ENCODE assay signal across 1 cellular context in genomic region chr10:125063256-125063945, GRCh38.
TF ChIP-seq lines count a peak whose summit lies in the region.

No MANE protein-coding gene starts in this region.

TF ChIP-seq in IMR-90, 13 proteins besides CTCF, POLR2A, EP300 and RAD21 (continued from another document):
- TF ChIP-seq USF2 (IDR thresholded peaks at IDR 0.05; ENCODE audit: low read depth, low read length) (no peak), NFE2L2 (IDR thresholded peaks at IDR 0.05; ENCODE audit: low read depth, low read length) (no peak), CHD1 (IDR thresholded peaks at IDR 0.05; ENCODE audit: low read depth, low read length) (no peak), SMC3 (IDR thresholded peaks at IDR 0.05; ENCODE audit: low read depth, low read length) (no peak)
